In genomic region chr5:94028001-94028400, GRCh38 we compare ENCODE assay signal across 17 cellular contexts.
"Had no signal": no experiment of that assay in that cellular context is flagged by ENCODE, and none has a peak within 500 bp of the region (broad histone marks: within the 10 kb centered on the region; RNA-seq: fewer than 3 reads in every experiment).

No MANE protein-coding gene starts in this region.

- H3K27ac ChIP-seq: adrenal gland, brain microvascular endothelial cell, dorsolateral prefrontal cortex, esophagus squamous epithelium, parathyroid adenoma, tibial artery had no signal

- DNase-seq: activated CD4-positive, alpha-beta T cell treated with anti-CD3 and anti-CD28 coated beads for 48 hours; activated CD8-positive, alpha-beta memory T cell treated with anti-CD3 and anti-CD28 coated beads, Interleukin-2, amount 50 U/mL, for 48 hours; activated CD8-positive, alpha-beta T cell treated with anti-CD3 and anti-CD28 coated beads, Interleukin-2, amount 10 ng/mL, durations not matched to agents 7 days and 5 days; activated naive CD4-positive, alpha-beta T cell treated with anti-CD3 and anti-CD28 coated beads for 36 hours; adrenal gland; brain microvascular endothelial cell; dorsolateral prefrontal cortex; esophagus squamous epithelium; foreskin fibroblast; midbrain; naive B cell; retina; T-helper 17 cell; tibial artery had no signal

- H3K9me3 ChIP-seq: adrenal gland, esophagus squamous epithelium, tibial artery had no signal

- H3K4me1 ChIP-seq: adrenal gland, esophagus squamous epithelium, parathyroid adenoma, tibial artery had no signal

- H3K36me3 ChIP-seq: adrenal gland, brain microvascular endothelial cell had no signal

- H3K27ac Mint-ChIP-seq: activated CD8-positive, alpha-beta T cell treated with anti-CD3 and anti-CD28 coated beads, Interleukin-2, amount 10 ng/mL, durations not matched to agents 7 days and 5 days; activated naive CD4-positive, alpha-beta T cell treated with anti-CD3 and anti-CD28 coated beads for 36 hours; T-helper 17 cell; WTC11 had no signal

- H3K4me1 Mint-ChIP-seq: T-helper 17 cell had no signal

- H3K4me3 Mint-ChIP-seq: activated CD8-positive, alpha-beta T cell treated with anti-CD3 and anti-CD28 coated beads, Interleukin-2, amount 10 ng/mL, durations not matched to agents 7 days and 5 days; activated naive CD4-positive, alpha-beta T cell treated with anti-CD3 and anti-CD28 coated beads for 36 hours; naive B cell; T-helper 17 cell; WTC11 had no signal

- H3K27me3 Mint-ChIP-seq: naive B cell, T-helper 17 cell had no signal

- H3K9ac ChIP-seq: parathyroid adenoma had no signal

- H3K4me3 ChIP-seq: adrenal gland, dorsolateral prefrontal cortex, esophagus squamous epithelium, skin epidermis, tibial artery had no signal

- H2AFZ ChIP-seq: parathyroid adenoma had no signal

- H3K79me2 ChIP-seq: parathyroid adenoma had no signal

- H3K27me3 ChIP-seq: adrenal gland, brain microvascular endothelial cell, dorsolateral prefrontal cortex, esophagus squamous epithelium, tibial artery had no signal

- ATAC-seq: activated CD8-positive, alpha-beta T cell treated with anti-CD3 and anti-CD28 coated beads, Interleukin-2, amount 10 ng/mL, durations not matched to agents 7 days and 5 days; T-helper 17 cell had no signal
